In genomic region chr4:121869841-121870822, GRCh38 we compare ENCODE assay signal across 8 cellular contexts. TPM values are rescaled to one million over a fixed set of nuclear protein-coding genes. Genes with fewer than 3 reads are reported as not detected.
DNase-seq lines count a peak whose midpoint lies in the region; ATAC-seq lines count a peak whose summit lies in the region.

Gene BBS7 (minus strand): TSS chr4:121870474. CDS start chr4:121870313, 161 bp downstream.

- peaks cover 20% of the 10 kb centered on the region for H3K36me3 Mint-ChIP-seq in effector memory CD8-positive, alpha-beta T cell (ENCODE audit: insufficient read depth)

- H3K4me3 Mint-ChIP-seq in effector memory CD8-positive, alpha-beta T cell: peak within 1 kb of the TSS; percentile 94 to 98

- peaks cover 22 to 23% of the 10 kb centered on the region in 2 donors for H3K27me3 Mint-ChIP-seq in effector memory CD8-positive, alpha-beta T cell

- no peaks in the 10 kb centered on the region for H3K9me3 Mint-ChIP-seq in effector memory CD8-positive, alpha-beta T cell

- peak; percentile 99 for ATAC-seq in GM21360 (IDR thresholded peaks at IDR 0.05; ENCODE audit: unreplicated experiment)
- peak; percentile 96 for ATAC-seq in effector memory CD8-positive, alpha-beta T cell (replicated peaks)

- peaks cover 11 to 17% of the 10 kb centered on the region in 2 donors for H3K4me1 Mint-ChIP-seq in effector memory CD8-positive, alpha-beta T cell (ENCODE audit: low read depth in 2 of 2)

- peak; percentile 96 for DNase-seq in COLO668 (lab: John Stamatoyannopoulos, UW; ENCODE audit: unreplicated experiment)
- peak; percentile 98 for DNase-seq in HT1080 (ENCODE audit: low read depth)
- peak; percentile 90 for DNase-seq in NOMO-1 treated with dmso at 0.1 percent for 144 hours (lab: John Stamatoyannopoulos, UW; ENCODE audit: unreplicated experiment)
- peak; percentile 81 to 91 (median 87) for DNase-seq in activated CD8-positive, alpha-beta memory T cell treated with anti-CD3 and anti-CD28 coated beads for 48 hours (ENCODE audit: low read depth in 2 of 3, low spot score in 2 of 3)
- DNase-seq in effector memory CD8-positive, alpha-beta T cell: peak; percentile 90 to 95 (median 94)
- DNase-seq in medulla oblongata (ENCODE audit: extremely low spot score): peak; percentile 98
- DNase-seq in stimulated activated CD8-positive, alpha-beta memory T cell treated with anti-CD3 and anti-CD28 coated beads, Interleukin-12 subunit alpha, Interleukin-12 subunit beta, amount 100 ng/mL, for 1 hour (ENCODE audit: low read depth): peak; percentile 96

- peak within 1 kb of the TSS; percentile 94 to 96 for H3K27ac Mint-ChIP-seq in effector memory CD8-positive, alpha-beta T cell

RNA-seq across cellular contexts. Expression of gene BBS7, which starts in this region (rescaled TPM):
- total RNA-seq in HT1080 (2014; rRNA removed; shearing (Covaris generic)): 11.0 and 13.4 TPM in 2 replicates
- polyA plus RNA-seq in HT1080 (2015; cell fraction: cytosol; rRNA removed): 18.9 and 19.9 TPM in 2 replicates
- polyA plus RNA-seq in HT1080 (2015; cell fraction: nucleus; rRNA removed): 20.2 and 26.1 TPM in 2 replicates

Comparison
In these comparisons a context has a peak if more than half of its experiments do, and no peak if none do; other contexts are left out.
1. Peak in every context shown above with its lines: DNase-seq and ATAC-seq.